8 cellular contexts compared by ENCODE assay signal in the genomic region with DNA sequence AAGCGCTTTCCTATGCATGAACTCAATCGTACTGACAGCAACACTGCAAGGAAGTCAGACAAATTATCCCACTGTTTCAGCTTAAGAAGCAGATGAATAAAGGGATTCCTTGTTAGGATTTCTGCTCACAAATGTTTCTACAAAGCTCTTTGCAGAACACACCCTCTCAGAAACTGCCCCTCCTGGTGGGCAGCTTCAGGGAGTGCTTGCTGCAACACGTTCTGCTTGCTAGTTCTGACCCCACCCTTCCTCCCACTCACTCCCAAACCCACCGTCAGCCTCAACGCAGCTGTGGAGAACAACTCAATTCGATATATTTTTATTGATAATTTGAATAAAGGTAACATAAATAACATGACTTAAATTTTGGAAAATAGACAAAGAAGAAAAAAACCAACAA.
DNase-seq lines count a peak whose midpoint lies in the region; ATAC-seq and TF ChIP-seq lines count a peak whose summit lies in the region.

No MANE protein-coding gene starts in this region.

- H3K9me3 Mint-ChIP-seq in WTC11 = no peaks in the 10 kb centered on the region
- peaks cover 8% of the 10 kb centered on the region for H3K9me3 Mint-ChIP-seq in activated CD4-positive, alpha-beta T cell treated with anti-CD3 and anti-CD28 coated beads, Interleukin-2, amount 10 ng/mL, durations not matched to agents 7 days and 5 days

- CTCF ChIA-PET in WTC11 (lab: Charles Lee) = interaction anchor here (0.5 to 1.6 kb wide), 18 partner anchors 9 to 404 kb away, joined by 3 to 16 read pairs (median 4); no protein-coding TSS in a partner anchor
- CTCF ChIA-PET in activated CD4-positive, alpha-beta T cell treated with anti-CD3 and anti-CD28 coated beads, Interleukin-2, amount 10 ng/mL, durations not matched to agents 7 days and 5 days (lab: Charles Lee) = interaction anchor here (0.7 to 1.5 kb wide), 5 partner anchors 11 to 155 kb away, joined by 3 read pairs; no protein-coding TSS in a partner anchor

- peak; percentile 97 for ATAC-seq in WTC11

- H3K27me3 Mint-ChIP-seq in WTC11 (ENCODE audit: low read depth) = no peaks in the 10 kb centered on the region; the same call in 1 of the 2 replicates
- H3K27me3 Mint-ChIP-seq in activated CD4-positive, alpha-beta T cell treated with anti-CD3 and anti-CD28 coated beads, Interleukin-2, amount 10 ng/mL, durations not matched to agents 7 days and 5 days = no peaks in the 10 kb centered on the region

- no peak overlapping the region for H3K27ac Mint-ChIP-seq in WTC11
- no peak overlapping the region for H3K27ac Mint-ChIP-seq in activated CD4-positive, alpha-beta T cell treated with anti-CD3 and anti-CD28 coated beads, Interleukin-2, amount 10 ng/mL, durations not matched to agents 7 days and 5 days

- DNase-seq in D341Med (ENCODE audit: low spot score) (peak; percentile 45), HT-29 (ENCODE audit: low spot score) (peak; percentile 46), WTC11 (ENCODE audit: low spot score) (peak; percentile 69), left kidney (ENCODE audit: low read depth, low spot score) (peak; percentile 76), NCI-H2227 treated with DMSO at 0.1 percent for 48 hours (lab: John Stamatoyannopoulos, UW) (no peak), MV-4-11 (lab: John Stamatoyannopoulos, UW) (no peak), NCI-H1048 (lab: John Stamatoyannopoulos, UW) (no peak)
- DNase-seq in activated CD4-positive, alpha-beta T cell treated with anti-CD3 and anti-CD28 coated beads, Interleukin-2, amount 10 ng/mL, durations not matched to agents 7 days and 5 days = no peak

- no peak overlapping the region for H3K4me3 Mint-ChIP-seq in WTC11
- no peak overlapping the region for H3K4me3 Mint-ChIP-seq in activated CD4-positive, alpha-beta T cell treated with anti-CD3 and anti-CD28 coated beads, Interleukin-2, amount 10 ng/mL, durations not matched to agents 7 days and 5 days

- POLR2A ChIA-PET in WTC11 (lab: Charles Lee) = no interaction called here
- POLR2A ChIA-PET in activated CD4-positive, alpha-beta T cell treated with anti-CD3 and anti-CD28 coated beads, Interleukin-2, amount 10 ng/mL, durations not matched to agents 7 days and 5 days (lab: Charles Lee) = no interaction called here

- TF ChIP-seq CTCF in WTC11 (IDR thresholded peaks at IDR 0.05) = peak; percentile 28

- H3K36me3 Mint-ChIP-seq in WTC11 = no peaks in the 10 kb centered on the region
- H3K36me3 Mint-ChIP-seq in activated CD4-positive, alpha-beta T cell treated with anti-CD3 and anti-CD28 coated beads, Interleukin-2, amount 10 ng/mL, durations not matched to agents 7 days and 5 days (ENCODE audit: low read depth) = peaks cover 2% of the 10 kb centered on the region

- peaks cover 4% of the 10 kb centered on the region; the same call in 1 of the 2 replicates for H3K4me1 Mint-ChIP-seq in WTC11
- H3K4me1 Mint-ChIP-seq in activated CD4-positive, alpha-beta T cell treated with anti-CD3 and anti-CD28 coated beads, Interleukin-2, amount 10 ng/mL, durations not matched to agents 7 days and 5 days = peaks cover 6% of the 10 kb centered on the region

TF ChIP-seq in WTC11, 78 proteins besides CTCF, POLR2A, EP300 and RAD21 (continues in another document):
- TF ChIP-seq, protein P1, sequence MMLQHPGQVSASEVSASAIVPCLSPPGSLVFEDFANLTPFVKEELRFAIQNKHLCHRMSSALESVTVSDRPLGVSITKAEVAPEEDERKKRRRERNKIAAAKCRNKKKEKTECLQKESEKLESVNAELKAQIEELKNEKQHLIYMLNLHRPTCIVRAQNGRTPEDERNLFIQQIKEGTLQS (CRISPR knock-in tag; conservative IDR thresholded peaks at IDR 0.05) = no peak
- TF ChIP-seq GRHL2 (CRISPR knock-in tag; IDR thresholded peaks at IDR 0.05; ENCODE audit: insufficient replicate concordance, severe bottlenecking) (no peak), ZNF219 (CRISPR knock-in tag; IDR thresholded peaks at IDR 0.05; ENCODE audit: borderline replicate concordance) (no peak), SMAD4 (CRISPR knock-in tag; IDR thresholded peaks at IDR 0.05) (no peak), CREM (CRISPR knock-in tag; IDR thresholded peaks at IDR 0.05) (no peak)
- TF ChIP-seq, protein P2, sequence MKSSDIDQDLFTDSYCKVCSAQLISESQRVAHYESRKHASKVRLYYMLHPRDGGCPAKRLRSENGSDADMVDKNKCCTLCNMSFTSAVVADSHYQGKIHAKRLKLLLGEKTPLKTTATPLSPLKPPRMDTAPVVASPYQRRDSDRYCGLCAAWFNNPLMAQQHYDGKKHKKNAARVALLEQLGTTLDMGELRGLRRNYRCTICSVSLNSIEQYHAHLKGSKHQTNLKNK (CRISPR knock-in tag; IDR thresholded peaks at IDR 0.05) = no peak
- TF ChIP-seq, protein P3, sequence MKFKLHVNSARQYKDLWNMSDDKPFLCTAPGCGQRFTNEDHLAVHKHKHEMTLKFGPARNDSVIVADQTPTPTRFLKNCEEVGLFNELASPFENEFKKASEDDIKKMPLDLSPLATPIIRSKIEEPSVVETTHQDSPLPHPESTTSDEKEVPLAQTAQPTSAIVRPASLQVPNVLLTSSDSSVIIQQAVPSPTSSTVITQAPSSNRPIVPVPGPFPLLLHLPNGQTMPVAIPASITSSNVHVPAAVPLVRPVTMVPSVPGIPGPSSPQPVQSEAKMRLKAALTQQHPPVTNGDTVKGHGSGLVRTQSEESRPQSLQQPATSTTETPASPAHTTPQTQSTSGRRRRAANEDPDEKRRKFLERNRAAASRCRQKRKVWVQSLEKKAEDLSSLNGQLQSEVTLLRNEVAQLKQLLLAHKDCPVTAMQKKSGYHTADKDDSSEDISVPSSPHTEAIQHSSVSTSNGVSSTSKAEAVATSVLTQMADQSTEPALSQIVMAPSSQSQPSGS (CRISPR knock-in tag; IDR thresholded peaks at IDR 0.05; ENCODE audit: borderline replicate concordance, low read depth) = no peak
- TF ChIP-seq, protein P4, sequence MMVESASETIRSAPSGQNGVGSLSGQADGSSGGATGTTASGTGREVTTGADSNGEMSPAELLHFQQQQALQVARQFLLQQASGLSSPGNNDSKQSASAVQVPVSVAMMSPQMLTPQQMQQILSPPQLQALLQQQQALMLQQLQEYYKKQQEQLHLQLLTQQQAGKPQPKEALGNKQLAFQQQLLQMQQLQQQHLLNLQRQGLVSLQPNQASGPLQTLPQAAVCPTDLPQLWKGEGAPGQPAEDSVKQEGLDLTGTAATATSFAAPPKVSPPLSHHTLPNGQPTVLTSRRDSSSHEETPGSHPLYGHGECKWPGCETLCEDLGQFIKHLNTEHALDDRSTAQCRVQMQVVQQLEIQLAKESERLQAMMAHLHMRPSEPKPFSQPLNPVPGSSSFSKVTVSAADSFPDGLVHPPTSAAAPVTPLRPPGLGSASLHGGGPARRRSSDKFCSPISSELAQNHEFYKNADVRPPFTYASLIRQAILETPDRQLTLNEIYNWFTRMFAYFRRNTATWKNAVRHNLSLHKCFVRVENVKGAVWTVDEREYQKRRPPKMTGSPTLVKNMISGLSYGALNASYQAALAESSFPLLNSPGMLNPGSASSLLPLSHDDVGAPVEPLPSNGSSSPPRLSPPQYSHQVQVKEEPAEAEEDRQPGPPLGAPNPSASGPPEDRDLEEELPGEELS (CRISPR knock-in tag; IDR thresholded peaks at IDR 0.05) = no peak
- TF ChIP-seq, protein P5, sequence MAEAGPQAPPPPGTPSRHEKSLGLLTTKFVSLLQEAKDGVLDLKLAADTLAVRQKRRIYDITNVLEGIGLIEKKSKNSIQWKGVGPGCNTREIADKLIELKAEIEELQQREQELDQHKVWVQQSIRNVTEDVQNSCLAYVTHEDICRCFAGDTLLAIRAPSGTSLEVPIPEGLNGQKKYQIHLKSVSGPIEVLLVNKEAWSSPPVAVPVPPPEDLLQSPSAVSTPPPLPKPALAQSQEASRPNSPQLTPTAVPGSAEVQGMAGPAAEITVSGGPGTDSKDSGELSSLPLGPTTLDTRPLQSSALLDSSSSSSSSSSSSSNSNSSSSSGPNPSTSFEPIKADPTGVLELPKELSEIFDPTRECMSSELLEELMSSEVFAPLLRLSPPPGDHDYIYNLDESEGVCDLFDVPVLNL (CRISPR knock-in tag; IDR thresholded peaks at IDR 0.05; ENCODE audit: borderline replicate concordance, low read depth) = no peak
- TF ChIP-seq, protein P6, sequence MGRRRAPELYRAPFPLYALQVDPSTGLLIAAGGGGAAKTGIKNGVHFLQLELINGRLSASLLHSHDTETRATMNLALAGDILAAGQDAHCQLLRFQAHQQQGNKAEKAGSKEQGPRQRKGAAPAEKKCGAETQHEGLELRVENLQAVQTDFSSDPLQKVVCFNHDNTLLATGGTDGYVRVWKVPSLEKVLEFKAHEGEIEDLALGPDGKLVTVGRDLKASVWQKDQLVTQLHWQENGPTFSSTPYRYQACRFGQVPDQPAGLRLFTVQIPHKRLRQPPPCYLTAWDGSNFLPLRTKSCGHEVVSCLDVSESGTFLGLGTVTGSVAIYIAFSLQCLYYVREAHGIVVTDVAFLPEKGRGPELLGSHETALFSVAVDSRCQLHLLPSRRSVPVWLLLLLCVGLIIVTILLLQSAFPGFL (CRISPR knock-in tag; IDR thresholded peaks at IDR 0.05; ENCODE audit: borderline replicate concordance) = no peak
- TF ChIP-seq, protein P7, sequence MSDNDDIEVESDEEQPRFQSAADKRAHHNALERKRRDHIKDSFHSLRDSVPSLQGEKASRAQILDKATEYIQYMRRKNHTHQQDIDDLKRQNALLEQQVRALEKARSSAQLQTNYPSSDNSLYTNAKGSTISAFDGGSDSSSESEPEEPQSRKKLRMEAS (CRISPR knock-in tag; IDR thresholded peaks at IDR 0.05) = no peak

Comparison
In these comparisons a context has a peak if more than half of its experiments do, and no peak if none do; other contexts are left out.
1. DNase-seq: peak in D341Med (single experiment), HT-29 (single experiment), WTC11 (single experiment) and left kidney (single experiment); none in NCI-H2227 treated with DMSO at 0.1 percent for 48 hours (single experiment), MV-4-11 (single experiment), activated CD4-positive, alpha-beta T cell treated with anti-CD3 and anti-CD28 coated beads, Interleukin-2, amount 10 ng/mL, durations not matched to agents 7 days and 5 days (single experiment) and NCI-H1048 (single experiment).